ENCODE assay signal across 33 cellular contexts in the genomic region with DNA sequence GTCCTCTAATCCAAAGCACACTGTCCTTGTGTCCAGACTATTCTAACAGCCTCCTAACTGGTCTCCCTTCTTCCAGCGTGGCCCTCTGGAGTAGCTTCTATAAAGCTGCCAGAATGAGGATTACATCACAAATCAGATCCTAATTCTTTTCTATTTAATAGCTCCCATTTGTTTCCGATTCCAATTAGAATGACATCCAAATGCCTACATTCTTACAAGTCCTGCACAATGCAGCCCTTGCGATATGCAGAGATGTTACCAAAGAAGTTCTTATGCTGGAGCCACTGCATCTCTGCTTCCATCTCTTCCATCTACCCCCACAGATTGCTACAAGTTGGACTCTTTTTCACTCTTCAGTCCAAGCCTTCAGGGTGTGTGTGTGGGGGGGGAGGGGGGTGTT.
"Had no signal": no experiment of that assay in that cellular context is flagged by ENCODE, and none has a peak within 500 bp of the region (broad histone marks: within the 10 kb centered on the region; RNA-seq: fewer than 3 reads in every experiment).

No MANE protein-coding gene starts in this region.

- H3K9me3 ChIP-seq: adrenal gland, body of pancreas, breast epithelium had no signal

- FAIRE-seq: astrocyte, TTC549 had no signal

- H3K36me3 ChIP-seq: adrenal gland, brain microvascular endothelial cell, breast epithelium had no signal

- DNase-seq: activated B cell treated with CpG ODN at 0.5 μM for 24 hours; activated CD4-positive, alpha-beta memory T cell treated with anti-CD3 and anti-CD28 coated beads for 36 hours; activated CD4-positive, alpha-beta T cell treated with anti-CD3 and anti-CD28 coated beads for 4 hours; activated CD4-positive, alpha-beta T cell treated with anti-CD3 and anti-CD28 coated beads, Interleukin-2, amount 10 ng/mL, durations not matched to agents 24 days and 14 days; activated CD4-positive, alpha-beta T cell treated with anti-CD3 and anti-CD28 coated beads, Interleukin-2, amount 50 U/mL, for 1 hour; activated CD4-positive, alpha-beta T cell treated with anti-CD3 and anti-CD28 coated beads, Interleukin-2, amount 50 U/mL, for 4 hours; activated CD4-positive, CD25-positive, alpha-beta regulatory T cell treated with anti-CD3 and anti-CD28 coated beads, Interleukin-2, amount 50 U/mL, for 72 hours; activated CD8-positive, alpha-beta memory T cell treated with anti-CD3 and anti-CD28 coated beads, Interleukin-2, amount 50 U/mL, for 4 hours; activated CD8-positive, alpha-beta T cell treated with anti-CD3 and anti-CD28 coated beads for 36 hours; activated effector memory CD4-positive, alpha-beta T cell treated with anti-CD3 and anti-CD28 coated beads, Interleukin-2, amount 50 U/mL, for 16 hours; activated gamma-delta T cell treated with Interleukin-2 at 50 U/mL for 16 hours; activated naive CD4-positive, alpha-beta T cell; activated naive CD4-positive, alpha-beta T cell treated with anti-CD3 and anti-CD28 coated beads for 36 hours; activated naive CD4-positive, alpha-beta T cell treated with anti-CD3 and anti-CD28 coated beads, Interleukin-2, amount 50 U/mL, for 16 hours; activated naive CD8-positive, alpha-beta T cell treated with anti-CD3 and anti-CD28 coated beads for 36 hours; activated T-cell treated with anti-CD3 and anti-CD28 coated beads for 4 hours; activated T-cell treated with anti-CD3 and anti-CD28 coated beads, Interleukin-2, amount 50 U/mL, for 1 hour; activated T-cell treated with anti-CD3 and anti-CD28 coated beads, Interleukin-2, amount 50 U/mL, for 4 hours; activated T-cell treated with anti-CD3 and anti-CD28 coated beads, Interleukin-2, amount 50 U/mL, for 72 hours; adrenal gland; amniotic stem cell; aorta; body of pancreas; brain microvascular endothelial cell; central memory CD4-positive, alpha-beta T cell; T-helper 2 cell; T-helper 9 cell had no signal

- H3K27me3 ChIP-seq: adrenal gland, body of pancreas, brain microvascular endothelial cell, breast epithelium had no signal

- H3K27ac ChIP-seq: adrenal gland, body of pancreas, brain microvascular endothelial cell, breast epithelium, VCaP had no signal

- H3K4me3 ChIP-seq: adrenal gland, body of pancreas, breast epithelium had no signal

- H3K4me1 ChIP-seq: adrenal gland, breast epithelium had no signal

- ATAC-seq: activated CD8-positive, alpha-beta T cell treated with anti-CD3 and anti-CD28 coated beads for 36 hours; activated naive CD4-positive, alpha-beta T cell treated with anti-CD3 and anti-CD28 coated beads, Interleukin-2, amount 50 U/mL, for 72 hours; activated T-cell treated with anti-CD3 and anti-CD28 coated beads, Interleukin-2, amount 50 U/mL, for 4 hours; activated T-cell treated with anti-CD3 and anti-CD28 coated beads, Interleukin-2, amount 50 U/mL, for 72 hours; activated T-helper 17 cell treated with anti-CD3 and anti-CD28 coated beads, Interleukin-2, amount 50 U/mL, for 72 hours; body of pancreas had no signal
